ENCODE assay signal across 1 cellular context in the genomic region with DNA sequence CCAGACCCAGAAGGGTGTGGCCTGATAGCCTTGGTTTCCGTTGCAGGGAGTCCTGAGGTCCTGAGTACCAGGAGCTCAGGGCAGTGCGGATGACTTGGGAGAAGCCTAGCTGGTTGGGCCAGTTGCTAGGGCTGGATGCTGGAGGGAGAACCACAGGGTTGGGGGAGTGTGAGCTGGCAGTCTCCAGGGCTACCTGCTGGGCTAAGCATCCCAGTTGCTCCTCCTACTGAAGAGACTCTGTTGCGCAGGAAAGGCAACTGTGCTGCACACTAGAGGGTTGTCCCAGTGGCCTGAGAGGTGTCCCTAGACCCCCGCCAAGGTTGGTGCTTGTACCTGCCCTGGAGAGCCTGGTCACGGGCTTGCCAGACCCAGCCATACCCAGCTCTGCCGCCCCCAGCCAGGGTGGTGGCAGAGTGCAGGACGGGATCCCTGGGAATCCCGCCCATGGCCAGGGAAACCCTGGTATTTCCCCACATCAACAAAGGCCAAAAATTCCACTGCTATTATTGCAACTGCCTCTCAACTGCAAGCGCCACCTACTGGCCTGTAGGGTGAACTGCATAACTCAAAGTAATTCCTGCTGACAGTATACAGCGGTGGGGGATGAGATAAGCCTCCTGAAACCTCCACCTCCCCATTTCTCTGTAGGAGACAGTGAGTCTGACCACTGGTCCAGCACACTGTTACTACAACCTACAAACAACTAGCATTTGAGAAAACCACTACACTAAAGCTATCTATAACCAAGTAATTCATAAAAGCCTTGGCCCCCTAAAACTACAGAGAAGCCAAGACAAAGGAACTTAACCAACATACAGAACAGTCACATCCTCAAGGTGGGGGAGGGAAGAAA.
TF ChIP-seq lines count a peak whose summit lies in the region.

No MANE protein-coding gene starts in this region.

TF ChIP-seq in GM23338, 12 proteins besides CTCF, POLR2A, EP300 and RAD21 (continued from another document):
- TF ChIP-seq, protein P1, sequence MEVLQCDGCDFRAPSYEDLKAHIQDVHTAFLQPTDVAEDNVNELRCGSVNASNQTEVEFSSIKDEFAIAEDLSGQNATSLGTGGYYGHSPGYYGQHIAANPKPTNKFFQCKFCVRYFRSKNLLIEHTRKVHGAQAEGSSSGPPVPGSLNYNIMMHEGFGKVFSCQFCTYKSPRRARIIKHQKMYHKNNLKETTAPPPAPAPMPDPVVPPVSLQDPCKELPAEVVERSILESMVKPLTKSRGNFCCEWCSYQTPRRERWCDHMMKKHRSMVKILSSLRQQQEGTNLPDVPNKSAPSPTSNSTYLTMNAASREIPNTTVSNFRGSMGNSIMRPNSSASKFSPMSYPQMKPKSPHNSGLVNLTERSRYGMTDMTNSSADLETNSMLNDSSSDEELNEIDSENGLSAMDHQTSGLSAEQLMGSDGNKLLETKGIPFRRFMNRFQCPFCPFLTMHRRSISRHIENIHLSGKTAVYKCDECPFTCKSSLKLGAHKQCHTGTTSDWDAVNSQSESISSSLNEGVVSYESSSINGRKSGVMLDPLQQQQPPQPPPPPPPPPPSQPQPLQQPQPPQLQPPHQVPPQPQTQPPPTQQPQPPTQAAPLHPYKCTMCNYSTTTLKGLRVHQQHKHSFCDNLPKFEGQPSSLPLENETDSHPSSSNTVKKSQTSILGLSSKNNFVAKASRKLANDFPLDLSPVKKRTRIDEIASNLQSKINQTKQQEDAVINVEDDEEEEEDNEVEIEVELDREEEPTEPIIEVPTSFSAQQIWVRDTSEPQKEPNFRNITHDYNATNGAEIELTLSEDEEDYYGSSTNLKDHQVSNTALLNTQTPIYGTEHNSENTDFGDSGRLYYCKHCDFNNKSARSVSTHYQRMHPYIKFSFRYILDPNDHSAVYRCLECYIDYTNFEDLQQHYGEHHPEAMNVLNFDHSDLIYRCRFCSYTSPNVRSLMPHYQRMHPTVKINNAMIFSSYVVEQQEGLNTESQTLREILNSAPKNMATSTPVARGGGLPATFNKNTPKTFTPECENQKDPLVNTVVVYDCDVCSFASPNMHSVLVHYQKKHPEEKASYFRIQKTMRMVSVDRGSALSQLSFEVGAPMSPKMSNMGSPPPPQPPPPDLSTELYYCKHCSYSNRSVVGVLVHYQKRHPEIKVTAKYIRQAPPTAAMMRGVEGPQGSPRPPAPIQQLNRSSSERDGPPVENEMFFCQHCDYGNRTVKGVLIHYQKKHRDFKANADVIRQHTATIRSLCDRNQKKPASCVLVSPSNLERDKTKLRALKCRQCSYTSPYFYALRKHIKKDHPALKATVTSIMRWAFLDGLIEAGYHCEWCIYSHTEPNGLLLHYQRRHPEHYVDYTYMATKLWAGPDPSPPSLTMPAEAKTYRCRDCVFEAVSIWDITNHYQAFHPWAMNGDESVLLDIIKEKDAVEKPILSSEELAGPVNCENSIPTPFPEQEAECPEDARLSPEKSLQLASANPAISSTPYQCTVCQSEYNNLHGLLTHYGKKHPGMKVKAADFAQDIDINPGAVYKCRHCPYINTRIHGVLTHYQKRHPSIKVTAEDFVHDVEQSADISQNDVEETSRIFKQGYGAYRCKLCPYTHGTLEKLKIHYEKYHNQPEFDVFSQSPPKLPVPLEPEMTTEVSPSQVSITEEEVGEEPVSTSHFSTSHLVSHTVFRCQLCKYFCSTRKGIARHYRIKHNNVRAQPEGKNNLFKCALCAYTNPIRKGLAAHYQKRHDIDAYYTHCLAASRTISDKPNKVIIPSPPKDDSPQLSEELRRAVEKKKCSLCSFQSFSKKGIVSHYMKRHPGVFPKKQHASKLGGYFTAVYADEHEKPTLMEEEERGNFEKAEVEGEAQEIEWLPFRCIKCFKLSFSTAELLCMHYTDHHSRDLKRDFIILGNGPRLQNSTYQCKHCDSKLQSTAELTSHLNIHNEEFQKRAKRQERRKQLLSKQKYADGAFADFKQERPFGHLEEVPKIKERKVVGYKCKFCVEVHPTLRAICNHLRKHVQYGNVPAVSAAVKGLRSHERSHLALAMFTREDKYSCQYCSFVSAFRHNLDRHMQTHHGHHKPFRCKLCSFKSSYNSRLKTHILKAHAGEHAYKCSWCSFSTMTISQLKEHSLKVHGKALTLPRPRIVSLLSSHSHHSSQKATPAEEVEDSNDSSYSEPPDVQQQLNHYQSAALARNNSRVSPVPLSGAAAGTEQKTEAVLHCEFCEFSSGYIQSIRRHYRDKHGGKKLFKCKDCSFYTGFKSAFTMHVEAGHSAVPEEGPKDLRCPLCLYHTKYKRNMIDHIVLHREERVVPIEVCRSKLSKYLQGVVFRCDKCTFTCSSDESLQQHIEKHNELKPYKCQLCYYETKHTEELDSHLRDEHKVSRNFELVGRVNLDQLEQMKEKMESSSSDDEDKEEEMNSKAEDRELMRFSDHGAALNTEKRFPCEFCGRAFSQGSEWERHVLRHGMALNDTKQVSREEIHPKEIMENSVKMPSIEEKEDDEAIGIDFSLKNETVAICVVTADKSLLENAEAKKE (CRISPR knock-in tag; IDR thresholded peaks at IDR 0.05), result no peak
- no peak for TF ChIP-seq ZNF331 (CRISPR knock-in tag; IDR thresholded peaks at IDR 0.05; ENCODE audit: low read depth)
